Comparison of ENCODE assay signal across 1 cellular context in genomic region chr2:182766626-182767025, GRCh38.
TF ChIP-seq lines count a peak whose summit lies in the region.

No MANE protein-coding gene starts in this region.

TF ChIP-seq in HepG2, 621 proteins besides CTCF, POLR2A, EP300 and RAD21:
- TF ChIP-seq MLLT10 (CRISPR knock-in tag; IDR thresholded peaks at IDR 0.05) (no peak), ZNF766 (CRISPR knock-in tag; IDR thresholded peaks at IDR 0.05; ENCODE audit: borderline replicate concordance) (no peak), ELF3 (CRISPR knock-in tag; IDR thresholded peaks at IDR 0.05) (no peak), SETDB1 (CRISPR knock-in tag; IDR thresholded peaks at IDR 0.05; ENCODE audit: borderline replicate concordance) (no peak), ARHGAP35 (CRISPR knock-in tag; IDR thresholded peaks at IDR 0.05; ENCODE audit: borderline replicate concordance) (no peak), KLF12 (CRISPR knock-in tag; IDR thresholded peaks at IDR 0.05; ENCODE audit: borderline replicate concordance) (no peak), ZNF83 (CRISPR knock-in tag; IDR thresholded peaks at IDR 0.05; ENCODE audit: borderline replicate concordance) (no peak), TFDP1 (CRISPR knock-in tag; IDR thresholded peaks at IDR 0.05; ENCODE audit: borderline replicate concordance) (no peak), ZNF761 (CRISPR knock-in tag; conservative IDR thresholded peaks at IDR 0.05) (no peak), U2AF1 (optimal IDR thresholded peaks at IDR 0.05; ENCODE audit: low read depth, low read length) (no peak), ETS1 (CRISPR knock-in tag; IDR thresholded peaks at IDR 0.05) (no peak), NONO (IDR thresholded peaks at IDR 0.05) (no peak), NONO (CRISPR knock-in tag; conservative IDR thresholded peaks at IDR 0.05) (no peak), YEATS2 (CRISPR knock-in tag; IDR thresholded peaks at IDR 0.05; ENCODE audit: borderline replicate concordance) (no peak), CCDC6 (CRISPR knock-in tag; IDR thresholded peaks at IDR 0.05) (no peak), ZBTB46 (CRISPR knock-in tag; IDR thresholded peaks at IDR 0.05; ENCODE audit: borderline replicate concordance) (no peak), NRL (CRISPR knock-in tag; IDR thresholded peaks at IDR 0.05; ENCODE audit: borderline replicate concordance) (no peak), ZFP41 (CRISPR knock-in tag; IDR thresholded peaks at IDR 0.05; ENCODE audit: borderline replicate concordance) (no peak), CHD4 (IDR thresholded peaks at IDR 0.05; ENCODE audit: borderline replicate concordance, low read length) (no peak), CREM (IDR thresholded peaks at IDR 0.05) (no peak), CREM (CRISPR knock-in tag; IDR thresholded peaks at IDR 0.05) (no peak)
